17 cellular contexts compared by ENCODE assay signal in the genomic region with DNA sequence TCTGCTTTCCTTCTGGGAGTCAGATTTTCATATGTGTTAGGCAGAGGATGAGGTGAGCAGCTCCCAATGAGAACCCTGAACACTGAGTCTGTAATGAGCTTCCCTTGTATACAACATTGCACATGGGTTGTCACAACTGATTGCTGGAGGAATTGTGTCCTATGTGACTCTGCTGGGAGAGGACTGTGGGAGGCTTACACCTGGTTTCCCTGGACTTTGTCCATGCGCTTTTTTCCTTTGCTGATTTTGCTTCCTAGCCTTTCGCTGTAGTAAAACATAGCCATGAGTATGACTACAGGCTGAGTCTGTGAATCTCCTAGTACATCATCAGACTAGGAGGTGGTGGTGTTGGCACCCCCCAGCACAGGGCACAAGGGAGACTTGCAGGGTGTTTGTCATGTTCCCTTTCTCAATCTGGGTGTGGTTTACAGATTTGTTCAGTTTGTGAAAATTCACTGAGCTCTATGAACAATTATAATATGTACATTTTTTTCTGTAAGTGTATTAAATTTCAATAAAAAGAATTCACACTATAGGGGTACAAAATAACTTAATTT. TPM values are rescaled to one million over a fixed set of nuclear protein-coding genes. Genes with fewer than 3 reads are reported as not detected.
DNase-seq lines count a peak whose midpoint lies in the region; ATAC-seq and TF ChIP-seq lines count a peak whose summit lies in the region.
"Had no signal": no experiment of that assay in that cellular context is flagged by ENCODE, and none has a peak within 500 bp of the region (broad histone marks: within the 10 kb centered on the region; RNA-seq: fewer than 3 reads in every experiment).

No MANE protein-coding gene starts in this region.

- intact Hi-C loops in CD4-positive, alpha-beta memory T cell (cut with micrococcal nuclease) = loop anchor here (5.0 kb wide), 1 partner anchor 825 kb away; no protein-coding TSS in a partner anchor
- intact Hi-C loops in body of pancreas (cut with DNase I) = no loop called here

- CTCF ChIA-PET in CD4-positive, alpha-beta memory T cell (lab: Charles Lee; ENCODE audit: partially characterized antibody) = interaction anchor here (1.0 to 1.7 kb wide), 5 partner anchors 9 to 80 kb away, joined by 3 to 6 read pairs (median 5); no protein-coding TSS in a partner anchor

- H3K9me3 Mint-ChIP-seq in CD4-positive, alpha-beta memory T cell = peaks cover 0 to 2% (median 0%) of the 10 kb centered on the region in 8 donors
- H3K9me3 Mint-ChIP-seq in HFFc6 = no peaks in the 10 kb centered on the region
- H3K9me3 Mint-ChIP-seq in natural killer cell treated with Interleukin-12 subunit alpha and Interleukin-12 subunit beta and Interleukin-15 and Interleukin-18, amount 100 ng/mL, for 72 hours = no peaks in the 10 kb centered on the region
- H3K9me3 Mint-ChIP-seq: CD8-positive, alpha-beta T cell had no signal

- no peak overlapping the region for H3K4me3 ChIP-seq in CD4-positive, alpha-beta memory T cell (ENCODE audit: low read length in 2 of 2)
- H3K4me3 ChIP-seq in body of pancreas = no peak overlapping the region
- H3K4me3 ChIP-seq: heart left ventricle, tibial nerve had no signal

- 41 to 47% methylated on average over 2 of the region's 2 CpGs for WGBS in body of pancreas, 2 donors

- POLR2A ChIA-PET in CD4-positive, alpha-beta memory T cell (lab: Charles Lee; ENCODE audit: partially characterized antibody) = no interaction called here

- no peaks in the 10 kb centered on the region for H3K27me3 ChIP-seq in CD4-positive, alpha-beta memory T cell (ENCODE audit: insufficient read depth, low read length)
- no peaks in the 10 kb centered on the region for H3K27me3 ChIP-seq in body of pancreas
- H3K27me3 ChIP-seq: heart left ventricle, tibial nerve had no signal

- ATAC-seq in body of pancreas = peak; percentile 76
- no peak for ATAC-seq in natural killer cell treated with Interleukin-12 subunit alpha and Interleukin-12 subunit beta and Interleukin-15 and Interleukin-18, amount 100 ng/mL, for 72 hours
- ATAC-seq: activated CD8-positive, alpha-beta memory T cell treated with anti-CD3 and anti-CD28 coated beads, Interleukin-2, amount 10 ng/mL, durations not matched to agents 7 days and 5 days; CD8-positive, alpha-beta T cell; heart left ventricle had no signal

- no peak for TF ChIP-seq POLR2A in body of pancreas (IDR thresholded peaks at IDR 0.05)

- TF ChIP-seq CTCF in HFFc6 (IDR thresholded peaks at IDR 0.05) = no peak
- no peak for TF ChIP-seq CTCF in body of pancreas (IDR thresholded peaks at IDR 0.05)

- DNase-seq in CD4-positive, alpha-beta memory T cell = no peak
- DNase-seq in HFFc6 (no peak), body of pancreas (peak; percentile 52 to 72 (median 61)), NOMO-1 treated with DMSO at 0.1 percent for 48 hours (lab: John Stamatoyannopoulos, UW; ENCODE audit: unreplicated experiment) (no peak), kidney glomerular epithelial cell (lab: John Stamatoyannopoulos, UW) (no peak)
- no peak for DNase-seq in natural killer cell treated with Interleukin-12 subunit alpha and Interleukin-12 subunit beta and Interleukin-15 and Interleukin-18, amount 100 ng/mL, for 72 hours (ENCODE audit: low spot score)
- no peak for DNase-seq in effector CD4-positive, alpha-beta T cell
- DNase-seq: activated CD8-positive, alpha-beta memory T cell treated with anti-CD3 and anti-CD28 coated beads, Interleukin-2, amount 10 ng/mL, durations not matched to agents 7 days and 5 days; CD8-positive, alpha-beta T cell; central memory CD4-positive, alpha-beta T cell; heart left ventricle; MM.1S; NCI-H1930; NCI-H748 treated with DMSO at 0.1 percent for 48 hours; Right ventricle myocardium superior had no signal

- no peak overlapping the region for H3K27ac ChIP-seq in CD4-positive, alpha-beta memory T cell (ENCODE audit: low read depth, low read length)
- peak overlapping the region; percentile 11 to 56 (median 52) for H3K27ac ChIP-seq in body of pancreas
- H3K27ac ChIP-seq: heart left ventricle, tibial nerve had no signal

- H3K9me3 ChIP-seq in CD4-positive, alpha-beta memory T cell (ENCODE audit: control insufficient read depth in 1 of 2, low read length in 2 of 2) = no peaks in the 10 kb centered on the region
- H3K9me3 ChIP-seq in body of pancreas = no peaks in the 10 kb centered on the region
- H3K9me3 ChIP-seq: heart left ventricle, tibial nerve had no signal

- peaks cover 7 to 28% (median 20%) of the 10 kb centered on the region in 4 donors for H3K4me1 Mint-ChIP-seq in CD4-positive, alpha-beta memory T cell
- H3K4me1 Mint-ChIP-seq in HFFc6 (ENCODE audit: low read depth) = peaks cover 51% of the 10 kb centered on the region
- H3K4me1 Mint-ChIP-seq in natural killer cell treated with Interleukin-12 subunit alpha and Interleukin-12 subunit beta and Interleukin-15 and Interleukin-18, amount 100 ng/mL, for 72 hours (ENCODE audit: low read depth in 2 of 2) = peaks cover 18 to 20% of the 10 kb centered on the region in 2 donors

- peaks cover 4 to 10% of the 10 kb centered on the region in 2 donors for H3K36me3 Mint-ChIP-seq in CD4-positive, alpha-beta memory T cell
- peaks cover 22% of the 10 kb centered on the region for H3K36me3 Mint-ChIP-seq in HFFc6 (ENCODE audit: low read depth)
- H3K36me3 Mint-ChIP-seq in natural killer cell treated with Interleukin-12 subunit alpha and Interleukin-12 subunit beta and Interleukin-15 and Interleukin-18, amount 100 ng/mL, for 72 hours = peaks cover 7% of the 10 kb centered on the region

- H3K36me3 ChIP-seq in CD4-positive, alpha-beta memory T cell (ENCODE audit: insufficient read depth, low read length) = no peaks in the 10 kb centered on the region
- no peaks in the 10 kb centered on the region for H3K36me3 ChIP-seq in body of pancreas (replicated peaks in 1 of 2; ENCODE audit: insufficient read depth in 1 of 2, low read depth in 2 of 2)

- peaks cover 17% of the 10 kb centered on the region for H3K4me1 ChIP-seq in CD4-positive, alpha-beta memory T cell (ENCODE audit: insufficient read depth, low read length)
- peaks cover 30% of the 10 kb centered on the region for H3K4me1 ChIP-seq in body of pancreas

- peak overlapping the region in 3 of 7 donors; percentile 26 to 70 (median 65) for H3K27ac Mint-ChIP-seq in CD4-positive, alpha-beta memory T cell
- H3K27ac Mint-ChIP-seq in HFFc6 = peak overlapping the region; percentile 87
- H3K27ac Mint-ChIP-seq in natural killer cell treated with Interleukin-12 subunit alpha and Interleukin-12 subunit beta and Interleukin-15 and Interleukin-18, amount 100 ng/mL, for 72 hours = no peak overlapping the region
- H3K27ac Mint-ChIP-seq: CD8-positive, alpha-beta T cell had no signal

- H3K27me3 Mint-ChIP-seq in CD4-positive, alpha-beta memory T cell = no peaks in the 10 kb centered on the region
- H3K27me3 Mint-ChIP-seq in HFFc6 (ENCODE audit: insufficient read depth) = peaks cover 6% of the 10 kb centered on the region; the same call in 1 of the 2 replicates
- no peaks in the 10 kb centered on the region for H3K27me3 Mint-ChIP-seq in natural killer cell treated with Interleukin-12 subunit alpha and Interleukin-12 subunit beta and Interleukin-15 and Interleukin-18, amount 100 ng/mL, for 72 hours
- H3K27me3 Mint-ChIP-seq: activated CD8-positive, alpha-beta memory T cell treated with anti-CD3 and anti-CD28 coated beads, Interleukin-2, amount 10 ng/mL, durations not matched to agents 7 days and 5 days had no signal

- H3K4me3 Mint-ChIP-seq in CD4-positive, alpha-beta memory T cell = peak overlapping the region in 5 of 8 donors; percentile 29 to 89 (median 84)
- H3K4me3 Mint-ChIP-seq in HFFc6 = no peak overlapping the region; the same call in 1 of the 2 replicates
- peak overlapping the region; percentile 91 for H3K4me3 Mint-ChIP-seq in natural killer cell treated with Interleukin-12 subunit alpha and Interleukin-12 subunit beta and Interleukin-15 and Interleukin-18, amount 100 ng/mL, for 72 hours

RNA-seq across cellular contexts. Expression of a gene that starts 1.7 kb away (rescaled TPM):
- total RNA-seq in CD4-positive, alpha-beta memory T cell = 1 to 10 TPM; 3.0 to 3.5 TPM
- under 1 TPM in 1 of 2 donors, not detected in 1; 0.18 TPM for polyA plus RNA-seq in CD4-positive, alpha-beta memory T cell
- 100 to 1,000 TPM in 2 of 6 experiments, 10 to 100 TPM in 4; 40.5 to 105 (median 97.2) TPM for total RNA-seq in HFFc6 (2021; fragmentation: NEBNext Ultra II Directional; extraction: Animal tissue kit (Norgen Biotek cat#: 25700))
- total RNA-seq in body of pancreas = 1 to 10 TPM in 1 of 2 donors, under 1 TPM in 1; 0.52 to 2.3 TPM
- total RNA-seq in natural killer cell treated with Interleukin-12 subunit alpha and Interleukin-12 subunit beta and Interleukin-15 and Interleukin-18, amount 100 ng/mL, for 72 hours = 10 to 100 TPM; 55.6 to 95.6 TPM

RNA-seq across cellular contexts. Expression of a gene that starts 35.7 kb away (rescaled TPM):
- 10 to 100 TPM; 55.8 to 60.2 TPM for total RNA-seq in CD4-positive, alpha-beta memory T cell
- polyA plus RNA-seq in CD4-positive, alpha-beta memory T cell = 10 to 100 TPM; 55.9 to 59.5 TPM
- 10 to 100 TPM; 70.5 to 80.9 (median 76.4) TPM for total RNA-seq in HFFc6 (2021; fragmentation: NEBNext Ultra II Directional; extraction: Animal tissue kit (Norgen Biotek cat#: 25700))
- total RNA-seq in body of pancreas = 10 to 100 TPM; 14.3 to 23.4 TPM
- 100 to 1,000 TPM in 1 of 2 donors, 10 to 100 TPM in 1; 95.0 to 107 TPM for total RNA-seq in natural killer cell treated with Interleukin-12 subunit alpha and Interleukin-12 subunit beta and Interleukin-15 and Interleukin-18, amount 100 ng/mL, for 72 hours

RNA-seq across cellular contexts. Expression of a gene that starts 35.9 kb away (rescaled TPM):
- total RNA-seq in CD4-positive, alpha-beta memory T cell = 10 to 100 TPM; 12.4 to 15.0 TPM
- polyA plus RNA-seq in CD4-positive, alpha-beta memory T cell = 1 to 10 TPM; 5.4 to 7.2 TPM
- total RNA-seq in HFFc6 (2021; fragmentation: NEBNext Ultra II Directional; extraction: Animal tissue kit (Norgen Biotek cat#: 25700)) = 10 to 100 TPM; 10.5 to 13.9 (median 12.2) TPM
- 1 to 10 TPM; 4.4 to 7.9 TPM for total RNA-seq in body of pancreas
- total RNA-seq in natural killer cell treated with Interleukin-12 subunit alpha and Interleukin-12 subunit beta and Interleukin-15 and Interleukin-18, amount 100 ng/mL, for 72 hours = 10 to 100 TPM; 20.6 to 28.4 TPM

RNA-seq across cellular contexts. Expression of a gene that starts 36.0 kb away (rescaled TPM):
- total RNA-seq in CD4-positive, alpha-beta memory T cell = not detected
- not detected for polyA plus RNA-seq in CD4-positive, alpha-beta memory T cell
- not detected for total RNA-seq in HFFc6 (2021; fragmentation: NEBNext Ultra II Directional; extraction: Animal tissue kit (Norgen Biotek cat#: 25700))
- 1 to 10 TPM in 1 of 2 donors, under 1 TPM in 1; 0.99 to 5.2 TPM for total RNA-seq in body of pancreas
- not detected for total RNA-seq in natural killer cell treated with Interleukin-12 subunit alpha and Interleukin-12 subunit beta and Interleukin-15 and Interleukin-18, amount 100 ng/mL, for 72 hours
- total RNA-seq: activated CD8-positive, alpha-beta memory T cell treated with anti-CD3 and anti-CD28 coated beads, Interleukin-2, amount 10 ng/mL, durations not matched to agents 7 days and 5 days; CD8-positive, alpha-beta T cell; heart left ventricle; kidney epithelial cell; Right ventricle myocardium superior; tibial nerve had no signal

Comparison
In these comparisons a context has a peak if more than half of its experiments do, and no peak if none do; other contexts are left out.
1. DNase-seq: peak in body of pancreas (4 of 4); none in CD4-positive, alpha-beta memory T cell (0 of 5), HFFc6 (single experiment), natural killer cell treated with Interleukin-12 subunit alpha and Interleukin-12 subunit beta and Interleukin-15 and Interleukin-18, amount 100 ng/mL, for 72 hours (single experiment), NOMO-1 treated with DMSO at 0.1 percent for 48 hours (single experiment), kidney glomerular epithelial cell (single experiment) and effector CD4-positive, alpha-beta T cell (single experiment).
2. RNA of a gene that starts 1.7 kb away (total RNA-seq): 40.5 to 105 TPM in HFFc6 and 55.6 to 95.6 TPM in natural killer cell treated with Interleukin-12 subunit alpha and Interleukin-12 subunit beta and Interleukin-15 and Interleukin-18, amount 100 ng/mL, for 72 hours; 3.0 to 3.5 TPM in CD4-positive, alpha-beta memory T cell and 0.52 to 2.3 TPM in body of pancreas; every median in the first group is over 4 times any median in the second.